ENCODE assay signal across 9 cellular contexts in the genomic region with DNA sequence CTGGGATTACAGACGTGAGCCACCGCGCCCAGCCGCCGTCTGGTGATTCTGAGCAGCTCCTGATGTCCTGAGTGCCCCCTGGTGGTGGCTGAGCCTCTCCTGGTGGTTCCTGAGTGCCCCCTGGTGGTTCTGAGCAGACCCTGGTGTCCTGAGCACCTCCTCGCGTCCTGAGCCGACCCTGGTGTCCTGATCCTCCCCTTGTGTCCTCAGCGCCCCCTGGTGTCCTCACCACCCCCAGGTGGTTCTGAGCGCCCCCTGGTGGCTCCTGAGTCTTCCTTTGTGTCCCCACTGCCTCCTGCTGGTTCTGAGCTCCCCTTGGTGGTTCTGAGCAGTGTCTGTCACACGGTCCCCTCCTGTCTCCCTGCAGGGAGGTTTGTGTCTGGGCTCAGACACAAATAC.
DNase-seq lines count a peak whose midpoint lies in the region; ATAC-seq and TF ChIP-seq lines count a peak whose summit lies in the region.
"Had no signal": no experiment of that assay in that cellular context is flagged by ENCODE, and none has a peak within 500 bp of the region (broad histone marks: within the 10 kb centered on the region; RNA-seq: fewer than 3 reads in every experiment).

No MANE protein-coding gene starts in this region.

- POLR2A ChIA-PET in WTC11 (lab: Charles Lee) = no interaction called here

- peak; percentile 25; the same call in 1 of the 2 replicates for TF ChIP-seq CTCF in WTC11 (IDR thresholded peaks at IDR 0.05)
- TF ChIP-seq CTCF in fibroblast of villous mesenchyme (IDR thresholded peaks at IDR 0.05; ENCODE audit: insufficient read depth, low read depth, low read length) = peak; percentile 20
- peak in 2 of 3 experiments; percentile 22 to 39 for TF ChIP-seq CTCF in testis (IDR thresholded peaks at IDR 0.05)

- peaks cover 73% of the 10 kb centered on the region for H3K9me3 Mint-ChIP-seq in WTC11

- no peaks in the 10 kb centered on the region for H3K4me1 Mint-ChIP-seq in WTC11

- ATAC-seq in HG03175 (IDR thresholded peaks at IDR 0.05; ENCODE audit: unreplicated experiment) (peak; percentile 53), WTC11 (no peak)

- H3K4me3 ChIP-seq in fibroblast of villous mesenchyme (ENCODE audit: low read depth, low read length) (no peak overlapping the region), testis (no peak overlapping the region)

- no peaks in the 10 kb centered on the region for H3K9me3 ChIP-seq in testis

- peaks cover 3% of the 10 kb centered on the region for H3K27me3 Mint-ChIP-seq in WTC11 (ENCODE audit: low read depth)

- H3K27me3 ChIP-seq in testis = no peaks in the 10 kb centered on the region

- TF ChIP-seq POLR2A in testis (IDR thresholded peaks at IDR 0.05) = no peak

- DNase-seq in NCI-H146 (lab: John Stamatoyannopoulos, UW) = peak; percentile 30
- DNase-seq in NCI-H146 treated with DMSO at 0.1 percent for 48 hours (lab: John Stamatoyannopoulos, UW; ENCODE audit: unreplicated experiment) = no peak
- DNase-seq in WTC11 (ENCODE audit: low spot score) = peak; percentile 18
- DNase-seq in fibroblast of villous mesenchyme (ENCODE audit: low read depth) = no peak
- DNase-seq in testis = peak; percentile 80
- no peak for DNase-seq in NCI-H1417 treated with DMSO at 0.1 percent for 48 hours (lab: John Stamatoyannopoulos, UW)
- no peak for DNase-seq in SW480 (ENCODE audit: low spot score)

- CTCF ChIA-PET in WTC11 (lab: Charles Lee) = interaction anchor here (0.6 to 1.1 kb wide), 3 partner anchors 10 to 879 kb away, joined by 3 to 4 read pairs (median 3); no protein-coding TSS in a partner anchor

- WGBS in testis, 2 donors = 60 to 71% methylated on average over 1 to 11 of the region's 11 CpGs

- no peaks in the 10 kb centered on the region for H3K36me3 ChIP-seq in testis (ENCODE audit: low read depth, missing control alignments)

- H3K27ac ChIP-seq in testis = no peak overlapping the region
- H3K27ac ChIP-seq: parathyroid adenoma had no signal

- H3K4me1 ChIP-seq in testis = no peaks in the 10 kb centered on the region
- H3K4me1 ChIP-seq: parathyroid adenoma had no signal

- no peak overlapping the region for H3K4me3 Mint-ChIP-seq in WTC11

- H3K27ac Mint-ChIP-seq in WTC11 = no peak overlapping the region

- H3K36me3 Mint-ChIP-seq in WTC11 = peaks cover 68% of the 10 kb centered on the region

- intact Hi-C loops in testis (cut with DNase I; ENCODE audit: low total_unique reads) = no loop called here

TF ChIP-seq in WTC11, 78 proteins besides CTCF, POLR2A, EP300 and RAD21:
- TF ChIP-seq EMX1 (CRISPR knock-in tag; IDR thresholded peaks at IDR 0.05) = no peak
- no peak for TF ChIP-seq JUN (CRISPR knock-in tag; IDR thresholded peaks at IDR 0.05)
- TF ChIP-seq TEAD4 (CRISPR knock-in tag; IDR thresholded peaks at IDR 0.05) = no peak

Comparison
In these comparisons a context has a peak if more than half of its experiments do, and no peak if none do; other contexts are left out.
1. DNase-seq: peak in NCI-H146 (single experiment), WTC11 (single experiment) and testis (single experiment); none in NCI-H146 treated with DMSO at 0.1 percent for 48 hours (single experiment), fibroblast of villous mesenchyme (single experiment), NCI-H1417 treated with DMSO at 0.1 percent for 48 hours (single experiment) and SW480 (single experiment).
2. Peak in every context shown above with its lines, with median percentiles within 50 percentile points of each other: CTCF ChIP-seq.